1 cellular context compared by ENCODE assay signal in the genomic region with DNA sequence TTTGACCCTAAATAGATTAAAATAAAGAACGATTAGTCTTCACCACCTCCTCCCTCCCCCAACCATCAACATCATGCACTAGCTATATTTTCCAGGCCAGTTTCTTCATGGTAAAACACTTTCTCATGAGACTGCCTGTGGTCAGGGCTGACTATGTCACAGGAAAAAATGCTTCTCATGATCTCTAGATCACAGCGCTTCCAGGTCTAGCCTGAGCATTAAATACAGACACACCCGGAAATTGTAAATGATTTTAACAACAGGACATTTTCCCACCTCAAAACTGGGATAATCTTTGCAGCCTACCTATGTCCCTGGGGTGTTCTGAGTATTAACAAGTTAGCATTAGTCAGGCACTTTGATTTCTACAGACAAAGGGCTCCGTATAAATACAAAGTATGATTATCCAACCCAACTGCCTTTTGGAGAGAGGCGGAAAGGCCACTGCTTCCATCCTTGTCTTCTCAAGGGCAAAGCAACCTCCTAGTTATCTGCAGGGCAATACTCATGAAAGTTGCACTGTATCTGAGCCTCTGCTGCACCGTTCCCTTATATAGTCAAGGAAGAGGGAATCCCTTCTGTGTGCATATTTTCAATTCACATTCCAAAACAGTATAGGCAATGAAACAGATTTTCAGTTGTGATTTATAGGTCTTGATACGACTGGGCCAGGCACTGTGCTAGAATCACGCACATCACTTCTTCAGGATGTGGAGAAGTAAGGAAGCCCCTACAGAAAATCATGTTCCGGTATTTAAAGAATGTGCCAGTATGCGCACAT.
TF ChIP-seq lines count a peak whose summit lies in the region.

No MANE protein-coding gene starts in this region.

TF ChIP-seq in GM23338, 12 proteins besides CTCF, POLR2A, EP300 and RAD21 (continued from another document):
- TF ChIP-seq, protein P1, sequence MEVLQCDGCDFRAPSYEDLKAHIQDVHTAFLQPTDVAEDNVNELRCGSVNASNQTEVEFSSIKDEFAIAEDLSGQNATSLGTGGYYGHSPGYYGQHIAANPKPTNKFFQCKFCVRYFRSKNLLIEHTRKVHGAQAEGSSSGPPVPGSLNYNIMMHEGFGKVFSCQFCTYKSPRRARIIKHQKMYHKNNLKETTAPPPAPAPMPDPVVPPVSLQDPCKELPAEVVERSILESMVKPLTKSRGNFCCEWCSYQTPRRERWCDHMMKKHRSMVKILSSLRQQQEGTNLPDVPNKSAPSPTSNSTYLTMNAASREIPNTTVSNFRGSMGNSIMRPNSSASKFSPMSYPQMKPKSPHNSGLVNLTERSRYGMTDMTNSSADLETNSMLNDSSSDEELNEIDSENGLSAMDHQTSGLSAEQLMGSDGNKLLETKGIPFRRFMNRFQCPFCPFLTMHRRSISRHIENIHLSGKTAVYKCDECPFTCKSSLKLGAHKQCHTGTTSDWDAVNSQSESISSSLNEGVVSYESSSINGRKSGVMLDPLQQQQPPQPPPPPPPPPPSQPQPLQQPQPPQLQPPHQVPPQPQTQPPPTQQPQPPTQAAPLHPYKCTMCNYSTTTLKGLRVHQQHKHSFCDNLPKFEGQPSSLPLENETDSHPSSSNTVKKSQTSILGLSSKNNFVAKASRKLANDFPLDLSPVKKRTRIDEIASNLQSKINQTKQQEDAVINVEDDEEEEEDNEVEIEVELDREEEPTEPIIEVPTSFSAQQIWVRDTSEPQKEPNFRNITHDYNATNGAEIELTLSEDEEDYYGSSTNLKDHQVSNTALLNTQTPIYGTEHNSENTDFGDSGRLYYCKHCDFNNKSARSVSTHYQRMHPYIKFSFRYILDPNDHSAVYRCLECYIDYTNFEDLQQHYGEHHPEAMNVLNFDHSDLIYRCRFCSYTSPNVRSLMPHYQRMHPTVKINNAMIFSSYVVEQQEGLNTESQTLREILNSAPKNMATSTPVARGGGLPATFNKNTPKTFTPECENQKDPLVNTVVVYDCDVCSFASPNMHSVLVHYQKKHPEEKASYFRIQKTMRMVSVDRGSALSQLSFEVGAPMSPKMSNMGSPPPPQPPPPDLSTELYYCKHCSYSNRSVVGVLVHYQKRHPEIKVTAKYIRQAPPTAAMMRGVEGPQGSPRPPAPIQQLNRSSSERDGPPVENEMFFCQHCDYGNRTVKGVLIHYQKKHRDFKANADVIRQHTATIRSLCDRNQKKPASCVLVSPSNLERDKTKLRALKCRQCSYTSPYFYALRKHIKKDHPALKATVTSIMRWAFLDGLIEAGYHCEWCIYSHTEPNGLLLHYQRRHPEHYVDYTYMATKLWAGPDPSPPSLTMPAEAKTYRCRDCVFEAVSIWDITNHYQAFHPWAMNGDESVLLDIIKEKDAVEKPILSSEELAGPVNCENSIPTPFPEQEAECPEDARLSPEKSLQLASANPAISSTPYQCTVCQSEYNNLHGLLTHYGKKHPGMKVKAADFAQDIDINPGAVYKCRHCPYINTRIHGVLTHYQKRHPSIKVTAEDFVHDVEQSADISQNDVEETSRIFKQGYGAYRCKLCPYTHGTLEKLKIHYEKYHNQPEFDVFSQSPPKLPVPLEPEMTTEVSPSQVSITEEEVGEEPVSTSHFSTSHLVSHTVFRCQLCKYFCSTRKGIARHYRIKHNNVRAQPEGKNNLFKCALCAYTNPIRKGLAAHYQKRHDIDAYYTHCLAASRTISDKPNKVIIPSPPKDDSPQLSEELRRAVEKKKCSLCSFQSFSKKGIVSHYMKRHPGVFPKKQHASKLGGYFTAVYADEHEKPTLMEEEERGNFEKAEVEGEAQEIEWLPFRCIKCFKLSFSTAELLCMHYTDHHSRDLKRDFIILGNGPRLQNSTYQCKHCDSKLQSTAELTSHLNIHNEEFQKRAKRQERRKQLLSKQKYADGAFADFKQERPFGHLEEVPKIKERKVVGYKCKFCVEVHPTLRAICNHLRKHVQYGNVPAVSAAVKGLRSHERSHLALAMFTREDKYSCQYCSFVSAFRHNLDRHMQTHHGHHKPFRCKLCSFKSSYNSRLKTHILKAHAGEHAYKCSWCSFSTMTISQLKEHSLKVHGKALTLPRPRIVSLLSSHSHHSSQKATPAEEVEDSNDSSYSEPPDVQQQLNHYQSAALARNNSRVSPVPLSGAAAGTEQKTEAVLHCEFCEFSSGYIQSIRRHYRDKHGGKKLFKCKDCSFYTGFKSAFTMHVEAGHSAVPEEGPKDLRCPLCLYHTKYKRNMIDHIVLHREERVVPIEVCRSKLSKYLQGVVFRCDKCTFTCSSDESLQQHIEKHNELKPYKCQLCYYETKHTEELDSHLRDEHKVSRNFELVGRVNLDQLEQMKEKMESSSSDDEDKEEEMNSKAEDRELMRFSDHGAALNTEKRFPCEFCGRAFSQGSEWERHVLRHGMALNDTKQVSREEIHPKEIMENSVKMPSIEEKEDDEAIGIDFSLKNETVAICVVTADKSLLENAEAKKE (CRISPR knock-in tag; IDR thresholded peaks at IDR 0.05), result no peak
- TF ChIP-seq EZH2 (IDR thresholded peaks at IDR 0.05; ENCODE audit: low read depth, unreplicated experiment) (no peak), STAT1 (IDR thresholded peaks at IDR 0.05; ENCODE audit: unreplicated experiment) (no peak), CREB1 (CRISPR knock-in tag; IDR thresholded peaks at IDR 0.05; ENCODE audit: low read depth) (no peak), JUNB (IDR thresholded peaks at IDR 0.05; ENCODE audit: unreplicated experiment) (no peak), NANOG (IDR thresholded peaks at IDR 0.05; ENCODE audit: borderline replicate concordance) (no peak), ZNF114 (CRISPR knock-in tag; IDR thresholded peaks at IDR 0.05) (no peak), POLR2AphosphoS5 (IDR thresholded peaks at IDR 0.05; ENCODE audit: low read depth) (no peak), ZNF331 (CRISPR knock-in tag; IDR thresholded peaks at IDR 0.05; ENCODE audit: low read depth) (no peak)
- TF ChIP-seq, protein P2, sequence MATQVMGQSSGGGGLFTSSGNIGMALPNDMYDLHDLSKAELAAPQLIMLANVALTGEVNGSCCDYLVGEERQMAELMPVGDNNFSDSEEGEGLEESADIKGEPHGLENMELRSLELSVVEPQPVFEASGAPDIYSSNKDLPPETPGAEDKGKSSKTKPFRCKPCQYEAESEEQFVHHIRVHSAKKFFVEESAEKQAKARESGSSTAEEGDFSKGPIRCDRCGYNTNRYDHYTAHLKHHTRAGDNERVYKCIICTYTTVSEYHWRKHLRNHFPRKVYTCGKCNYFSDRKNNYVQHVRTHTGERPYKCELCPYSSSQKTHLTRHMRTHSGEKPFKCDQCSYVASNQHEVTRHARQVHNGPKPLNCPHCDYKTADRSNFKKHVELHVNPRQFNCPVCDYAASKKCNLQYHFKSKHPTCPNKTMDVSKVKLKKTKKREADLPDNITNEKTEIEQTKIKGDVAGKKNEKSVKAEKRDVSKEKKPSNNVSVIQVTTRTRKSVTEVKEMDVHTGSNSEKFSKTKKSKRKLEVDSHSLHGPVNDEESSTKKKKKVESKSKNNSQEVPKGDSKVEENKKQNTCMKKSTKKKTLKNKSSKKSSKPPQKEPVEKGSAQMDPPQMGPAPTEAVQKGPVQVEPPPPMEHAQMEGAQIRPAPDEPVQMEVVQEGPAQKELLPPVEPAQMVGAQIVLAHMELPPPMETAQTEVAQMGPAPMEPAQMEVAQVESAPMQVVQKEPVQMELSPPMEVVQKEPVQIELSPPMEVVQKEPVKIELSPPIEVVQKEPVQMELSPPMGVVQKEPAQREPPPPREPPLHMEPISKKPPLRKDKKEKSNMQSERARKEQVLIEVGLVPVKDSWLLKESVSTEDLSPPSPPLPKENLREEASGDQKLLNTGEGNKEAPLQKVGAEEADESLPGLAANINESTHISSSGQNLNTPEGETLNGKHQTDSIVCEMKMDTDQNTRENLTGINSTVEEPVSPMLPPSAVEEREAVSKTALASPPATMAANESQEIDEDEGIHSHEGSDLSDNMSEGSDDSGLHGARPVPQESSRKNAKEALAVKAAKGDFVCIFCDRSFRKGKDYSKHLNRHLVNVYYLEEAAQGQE (IDR thresholded peaks at IDR 0.05; ENCODE audit: unreplicated experiment), result no peak
- TF ChIP-seq, protein P3, sequence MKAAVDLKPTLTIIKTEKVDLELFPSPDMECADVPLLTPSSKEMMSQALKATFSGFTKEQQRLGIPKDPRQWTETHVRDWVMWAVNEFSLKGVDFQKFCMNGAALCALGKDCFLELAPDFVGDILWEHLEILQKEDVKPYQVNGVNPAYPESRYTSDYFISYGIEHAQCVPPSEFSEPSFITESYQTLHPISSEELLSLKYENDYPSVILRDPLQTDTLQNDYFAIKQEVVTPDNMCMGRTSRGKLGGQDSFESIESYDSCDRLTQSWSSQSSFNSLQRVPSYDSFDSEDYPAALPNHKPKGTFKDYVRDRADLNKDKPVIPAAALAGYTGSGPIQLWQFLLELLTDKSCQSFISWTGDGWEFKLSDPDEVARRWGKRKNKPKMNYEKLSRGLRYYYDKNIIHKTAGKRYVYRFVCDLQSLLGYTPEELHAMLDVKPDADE (IDR thresholded peaks at IDR 0.05), result no peak
TF ChIP-seq in GM23338: peak in this region for 0.
